ENCODE assay signal across 18 cellular contexts in the genomic region with DNA sequence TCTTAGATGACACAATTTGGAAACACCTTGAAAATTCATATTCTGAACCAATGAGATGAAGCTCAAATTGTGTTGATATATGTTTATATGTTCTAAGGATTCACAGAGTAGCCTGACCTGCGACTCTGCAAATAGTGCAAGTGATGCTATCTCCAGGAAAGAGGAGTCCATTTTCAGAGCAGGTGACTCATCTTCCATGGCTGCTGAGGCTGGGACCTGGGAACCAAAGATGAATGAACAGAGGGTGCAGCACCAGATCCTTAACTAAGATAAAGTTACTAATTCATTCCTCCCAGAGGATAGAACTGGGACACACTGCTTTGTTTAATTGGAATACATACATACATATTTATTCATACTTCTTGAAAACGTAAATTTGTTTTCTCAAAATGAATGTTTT.
DNase-seq lines count a peak whose midpoint lies in the region; FAIRE-seq and TF ChIP-seq lines count a peak whose summit lies in the region.
"Had no signal": no experiment of that assay in that cellular context is flagged by ENCODE, and none has a peak within 500 bp of the region (broad histone marks: within the 10 kb centered on the region; RNA-seq: fewer than 3 reads in every experiment).

No MANE protein-coding gene starts in this region.

- TF ChIP-seq CTCF in choroid plexus epithelial cell (conservative IDR thresholded peaks at IDR 0.05; ENCODE audit: low read depth, low read length) = no peak

- H3K23ac ChIP-seq in trophoblast cell (ENCODE audit: low read length) = no peak overlapping the region

- no peak overlapping the region for H3K27ac ChIP-seq in trophoblast cell (ENCODE audit: low read depth, low read length)
- H3K27ac ChIP-seq: 22Rv1, SK-N-MC, upper lobe of left lung had no signal

- H2BK5ac ChIP-seq in trophoblast cell (ENCODE audit: low read depth, low read length, poor library complexity) = no peak overlapping the region

- H3K14ac ChIP-seq in trophoblast cell (ENCODE audit: low read length) = no peak overlapping the region

- peaks cover 0 to 5% of the 10 kb centered on the region in 2 experiments for H3K4me1 ChIP-seq in trophoblast cell (ENCODE audit: control insufficient read depth in 1 of 2, insufficient read depth in 2 of 2, low read length in 2 of 2)
- H3K4me1 ChIP-seq: upper lobe of left lung had no signal

- H3K9me3 ChIP-seq in trophoblast cell (ENCODE audit: insufficient read depth, low read depth, low read length) = no peaks in the 10 kb centered on the region
- H3K9me3 ChIP-seq: upper lobe of left lung had no signal

- no peak overlapping the region for H2AK5ac ChIP-seq in trophoblast cell (ENCODE audit: low read length)

- H4K91ac ChIP-seq in trophoblast cell (ENCODE audit: low read depth, low read length) = no peak overlapping the region

- no peak overlapping the region for H2BK12ac ChIP-seq in trophoblast cell (ENCODE audit: low read length)

- DNase-seq in NCI-H2107 treated with DMSO at 0.1 percent for 48 hours (lab: John Stamatoyannopoulos, UW; ENCODE audit: unreplicated experiment) (peak; percentile 31), NCI-H2107 (lab: John Stamatoyannopoulos, UW) (no peak), NCI-H226 (peak; percentile 56), choroid plexus epithelial cell (ENCODE audit: low read depth) (peak; percentile 59), trophoblast cell (peak; percentile 13 to 46), GF-D8 (lab: John Stamatoyannopoulos, UW) (no peak), frontal cortex (ENCODE audit: low spot score in 2 of 2) (no peak)
- no peak for DNase-seq in activated CD8-positive, alpha-beta memory T cell treated with anti-CD3 and anti-CD28 coated beads, Interleukin-2, amount 50 U/mL, for 48 hours
- DNase-seq: activated CD8-positive, alpha-beta T cell treated with anti-CD3 and anti-CD28 coated beads, Interleukin-2, amount 10 ng/mL, durations not matched to agents 7 days and 5 days; aorta; CD4-positive, CD25-positive, alpha-beta regulatory T cell; dermis blood vessel endothelial cell; Kasumi-1; NCI-H2029; stimulated activated naive CD4-positive, alpha-beta T cell; upper lobe of left lung had no signal

- H3K4me3 ChIP-seq in choroid plexus epithelial cell (ENCODE audit: low read depth, low read length) (no peak overlapping the region), trophoblast cell (ENCODE audit: low read depth, low read length) (no peak overlapping the region)
- H3K4me3 ChIP-seq: SK-N-MC, upper lobe of left lung had no signal

- no peaks in the 10 kb centered on the region for H3K27me3 ChIP-seq in trophoblast cell (ENCODE audit: insufficient read depth, low read length)
- H3K27me3 ChIP-seq: upper lobe of left lung had no signal

- no peak overlapping the region for H3K9ac ChIP-seq in trophoblast cell (ENCODE audit: low read length)

- no peaks in the 10 kb centered on the region for H3K79me2 ChIP-seq in trophoblast cell (ENCODE audit: control insufficient read depth, insufficient read depth, low read length, poor library complexity)

- no peak overlapping the region for H3K4ac ChIP-seq in trophoblast cell (ENCODE audit: low read depth, low read length)

- no peak overlapping the region for H4K8ac ChIP-seq in trophoblast cell (ENCODE audit: low read depth, low read length)

- WGBS in trophoblast cell (ENCODE audit: extremely low coverage, insufficient coverage, insufficient read length) = no CpG with 5 or more reads among the region's 2 CpGs

- no peak for FAIRE-seq in frontal cortex (lab: Jason Lieb, UNC)

- no peak overlapping the region for H4K12ac ChIP-seq in trophoblast cell (ENCODE audit: low read depth, low read length)

- H2AFZ ChIP-seq in trophoblast cell (ENCODE audit: insufficient read depth, low read length, poor library complexity) = no peak overlapping the region

- H3K4me2 ChIP-seq in trophoblast cell (ENCODE audit: low read length) = no peak overlapping the region

- H2BK120ac ChIP-seq in trophoblast cell (ENCODE audit: insufficient read depth, low read length, poor library complexity) = no peak overlapping the region

- H3K36me3 ChIP-seq in trophoblast cell (ENCODE audit: control insufficient read depth in 1 of 2, insufficient read depth in 2 of 2, low read length in 2 of 2) = no peaks in the 10 kb centered on the region
- H3K36me3 ChIP-seq: upper lobe of left lung had no signal

- peaks cover 13% of the 10 kb centered on the region for H3K79me1 ChIP-seq in trophoblast cell (ENCODE audit: low read length)

- no peak overlapping the region for H3K18ac ChIP-seq in trophoblast cell (ENCODE audit: low read length)

Comparison
In these comparisons a context has a peak if more than half of its experiments do, and no peak if none do; other contexts are left out.
1. DNase-seq: peak in NCI-H2107 treated with DMSO at 0.1 percent for 48 hours (single experiment), NCI-H226 (single experiment), choroid plexus epithelial cell (single experiment) and trophoblast cell (2 of 2); none in NCI-H2107 (single experiment), activated CD8-positive, alpha-beta memory T cell treated with anti-CD3 and anti-CD28 coated beads, Interleukin-2, amount 50 U/mL, for 48 hours (single experiment), GF-D8 (single experiment) and frontal cortex (0 of 2).